In genomic region chr14:81276699-81277069, GRCh38 we compare ENCODE assay signal across 1 cellular context.
TF ChIP-seq lines count a peak whose summit lies in the region.

No MANE protein-coding gene starts in this region.

TF ChIP-seq in HepG2, 621 proteins besides CTCF, POLR2A, EP300 and RAD21 (continued from another document):
- TF ChIP-seq ZSCAN25 (CRISPR knock-in tag; IDR thresholded peaks at IDR 0.05) = no peak
- TF ChIP-seq ZBTB43 (CRISPR knock-in tag; conservative IDR thresholded peaks at IDR 0.05) = peak; percentile 92
- no peak for TF ChIP-seq GTF3A (CRISPR knock-in tag; conservative IDR thresholded peaks at IDR 0.05)
- TF ChIP-seq MXI1 (IDR thresholded peaks at IDR 0.05; ENCODE audit: borderline replicate concordance, low read depth, low read length) = no peak
- no peak for TF ChIP-seq CREBL2 (CRISPR knock-in tag; IDR thresholded peaks at IDR 0.05; ENCODE audit: borderline replicate concordance)
- TF ChIP-seq ZNF609 (CRISPR knock-in tag; IDR thresholded peaks at IDR 0.05; ENCODE audit: borderline replicate concordance) = 0 out of 2 replicates have a peak, but pooled peaks have one; percentile 35
- no peak for TF ChIP-seq KLF15 (CRISPR knock-in tag; IDR thresholded peaks at IDR 0.05; ENCODE audit: borderline replicate concordance)
- peak; percentile 27; the same call in 1 of the 2 replicates for TF ChIP-seq TCF7 (IDR thresholded peaks at IDR 0.05; ENCODE audit: low read depth)
- no peak for TF ChIP-seq ZNF12 (CRISPR knock-in tag; IDR thresholded peaks at IDR 0.05)
- 0 out of 2 replicates have a peak, but pooled peaks have one; percentile 42 for TF ChIP-seq HNF4A (CRISPR knock-in tag; IDR thresholded peaks at IDR 0.05)
- no peak for TF ChIP-seq SOX13 (IDR thresholded peaks at IDR 0.05)
- peak in 1 of 2 experiments; percentile 58; a peak in 1 of 4 replicates for TF ChIP-seq SOX13 (CRISPR knock-in tag; conservative IDR thresholded peaks at IDR 0.05 in 1 of 2, IDR thresholded peaks at IDR 0.05 in 1 of 2)
- no peak for TF ChIP-seq SOX6 (IDR thresholded peaks at IDR 0.05)
- peak; percentile 57 for TF ChIP-seq SOX6 (CRISPR knock-in tag; IDR thresholded peaks at IDR 0.05)
- 0 out of 2 replicates have a peak, but pooled peaks have one; percentile 28 for TF ChIP-seq GATAD2A (CRISPR knock-in tag; IDR thresholded peaks at IDR 0.05)
- no peak for TF ChIP-seq KLF16 (CRISPR knock-in tag; IDR thresholded peaks at IDR 0.05)
- TF ChIP-seq POGZ (CRISPR knock-in tag; IDR thresholded peaks at IDR 0.05) = 0 out of 2 replicates have a peak, but pooled peaks have one; percentile 43
- TF ChIP-seq ZNF235 (CRISPR knock-in tag; IDR thresholded peaks at IDR 0.05; ENCODE audit: borderline replicate concordance) = no peak
- no peak for TF ChIP-seq ZNF292 (CRISPR knock-in tag; IDR thresholded peaks at IDR 0.05; ENCODE audit: borderline replicate concordance, low read depth)
- peak; percentile 33; the same call in 1 of the 2 replicates for TF ChIP-seq ETV5 (CRISPR knock-in tag; IDR thresholded peaks at IDR 0.05; ENCODE audit: borderline replicate concordance)
- TF ChIP-seq SOX5 (CRISPR knock-in tag; IDR thresholded peaks at IDR 0.05; ENCODE audit: borderline replicate concordance) = peak; percentile 38; the same call in 1 of the 2 replicates
- TF ChIP-seq PAXIP1 (CRISPR knock-in tag; conservative IDR thresholded peaks at IDR 0.05) = peak; percentile 62
- peak; percentile 23; the same call in 1 of the 2 replicates for TF ChIP-seq ZMYM4 (CRISPR knock-in tag; IDR thresholded peaks at IDR 0.05)
